8 cellular contexts compared by ENCODE assay signal in the genomic region with DNA sequence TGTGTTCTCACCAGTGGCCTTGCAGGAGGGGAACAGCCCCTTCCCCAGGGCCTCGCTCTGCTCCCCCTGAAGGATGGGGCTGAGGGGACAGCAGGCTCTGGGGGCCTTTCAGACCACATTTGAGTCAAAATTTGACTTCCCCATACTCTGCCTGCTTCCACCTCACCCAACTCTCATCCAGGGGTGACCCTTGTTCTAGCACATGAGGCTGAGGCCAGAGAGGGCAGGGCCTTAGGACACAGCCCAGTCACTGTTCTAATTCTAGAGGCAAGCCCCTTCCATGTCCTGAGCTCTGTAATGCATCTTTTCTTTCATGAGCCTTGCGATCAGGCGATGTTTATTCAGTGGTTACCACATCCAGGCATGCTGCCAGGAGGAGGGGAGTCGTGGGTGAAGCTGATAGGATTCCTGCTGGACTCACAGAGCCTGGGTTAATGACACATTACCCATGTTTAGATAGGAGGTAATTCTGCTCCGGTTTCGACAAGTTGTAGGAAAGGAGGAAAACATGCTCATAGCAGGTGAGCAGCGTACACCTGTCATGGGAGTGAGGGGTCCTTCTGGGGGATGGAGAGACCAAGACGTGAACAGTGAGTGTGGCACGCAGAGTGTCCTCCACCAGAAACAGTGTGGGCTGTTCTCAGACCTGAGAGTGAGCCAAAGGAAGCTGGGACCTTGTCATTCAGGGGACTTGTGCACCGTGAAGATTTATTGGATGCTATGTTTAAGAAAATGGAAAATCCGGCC. TPM values are rescaled to one million over a fixed set of nuclear protein-coding genes. Genes with fewer than 3 reads are reported as not detected.
DNase-seq lines count a peak whose midpoint lies in the region; ATAC-seq, FAIRE-seq and TF ChIP-seq lines count a peak whose summit lies in the region.

No MANE protein-coding gene starts in this region.

- H3K4me3 ChIP-seq in A549 (0 out of 3 replicates have a peak overlapping the region, but pooled peaks have one; percentile 5), GM23338 (no peak overlapping the region), neutrophil (ENCODE audit: low read depth in 1 of 2, low read length in 1 of 2) (peak overlapping the region; percentile 59 to 87)

- H3K36me3 ChIP-seq in GM23338 (ENCODE audit: insufficient read depth) = peaks cover 20% of the 10 kb centered on the region
- H3K36me3 ChIP-seq in neutrophil = peaks cover 29% of the 10 kb centered on the region

- TF ChIP-seq CTCF in A549 (IDR thresholded peaks at IDR 0.05) (no peak), GM23338 (conservative IDR thresholded peaks at IDR 0.05; ENCODE audit: low read depth in 2 of 2) (no peak), neutrophil (IDR thresholded peaks at IDR 0.05) (no peak)

- no peaks in the 10 kb centered on the region for H3K9me2 ChIP-seq in GM23338 (ENCODE audit: insufficient read depth)

- H3K27ac ChIP-seq in A549 (peak overlapping the region; percentile 31 to 68; a peak in 5 of 6 replicates), GM23338 (ENCODE audit: low read depth) (peak overlapping the region; percentile 94), neutrophil (peak overlapping the region; percentile 93)

- TF ChIP-seq EP300 in A549 (IDR thresholded peaks at IDR 0.05) = no peak

- H3K4me3 Mint-ChIP-seq in GM23338 = no peak overlapping the region; the same call in 2 of the 3 replicates
- peak overlapping the region; percentile 30 for H3K4me3 Mint-ChIP-seq in activated T-helper 2 cell treated with anti-CD3 and anti-CD28 coated beads, Interferon-gamma antibody, Interleukin-2, Interleukin-4, amounts not matched to agents 10 μg/mL and 5 μg/mL and 100 μg/mL, durations not matched to agents 14 hours and 24 hours and 36 hours (ENCODE audit: low read depth)

- peaks cover 56% of the 10 kb centered on the region for H3K36me3 Mint-ChIP-seq in GM23338 (ENCODE audit: low read depth)
- H3K36me3 Mint-ChIP-seq in activated T-helper 2 cell treated with anti-CD3 and anti-CD28 coated beads, Interferon-gamma antibody, Interleukin-2, Interleukin-4, amounts not matched to agents 10 μg/mL and 5 μg/mL and 100 μg/mL, durations not matched to agents 14 hours and 24 hours and 36 hours (ENCODE audit: low read depth) = peaks cover 72% of the 10 kb centered on the region

- H3K79me2 ChIP-seq in GM23338 (replicated peaks; ENCODE audit: insufficient read depth) = peaks cover 21% of the 10 kb centered on the region

- peak; percentile 97 for FAIRE-seq in A549 (lab: Jason Lieb, UNC)

- no peak overlapping the region for H2AFZ ChIP-seq in GM23338

- peaks cover 46% of the 10 kb centered on the region for H3K27me3 Mint-ChIP-seq in GM23338 (ENCODE audit: insufficient read depth, low read depth, poor library complexity)
- H3K27me3 Mint-ChIP-seq in activated T-helper 2 cell treated with anti-CD3 and anti-CD28 coated beads, Interferon-gamma antibody, Interleukin-2, Interleukin-4, amounts not matched to agents 10 μg/mL and 5 μg/mL and 100 μg/mL, durations not matched to agents 14 hours and 24 hours and 36 hours (ENCODE audit: low read depth) = no peaks in the 10 kb centered on the region

- CTCF ChIA-PET in A549 (lab: Yijun Ruan, JAX) = interaction anchor here (0.8 to 1.8 kb wide), 6 partner anchors 11 to 92 kb away, joined by 3 to 7 read pairs (median 3); a partner anchor contains a TSS

- POLR2A ChIA-PET in A549 (lab: Yijun Ruan, JAX) = interaction anchor here (0.5 to 4.5 kb wide), 6 partner anchors 9 to 177 kb away, joined by 3 to 47 read pairs (median 9); a partner anchor contains a TSS

- peak; percentile 90 to 93 for DNase-seq in A549 (ENCODE audit: low read depth in 1 of 2, low spot score in 1 of 2)
- no peak for DNase-seq in GM23338 (ENCODE audit: low spot score)
- DNase-seq in NCI-H226 = peak; percentile 99
- DNase-seq in activated T-helper 2 cell treated with anti-CD3 and anti-CD28 coated beads, Interferon-gamma antibody, Interleukin-2, Interleukin-4, amounts not matched to agents 10 μg/mL and 5 μg/mL and 100 μg/mL, durations not matched to agents 14 hours and 24 hours and 36 hours (ENCODE audit: low spot score) = no peak
- peak; percentile 98 for DNase-seq in foreskin melanocyte
- no peak for DNase-seq in SKM-1 treated with dmso at 0.1 percent for 144 hours (lab: John Stamatoyannopoulos, UW; ENCODE audit: unreplicated experiment)

- peaks cover 6% of the 10 kb centered on the region; the same call in 1 of the 3 replicates for H3K9me3 Mint-ChIP-seq in GM23338
- no peaks in the 10 kb centered on the region for H3K9me3 Mint-ChIP-seq in activated T-helper 2 cell treated with anti-CD3 and anti-CD28 coated beads, Interferon-gamma antibody, Interleukin-2, Interleukin-4, amounts not matched to agents 10 μg/mL and 5 μg/mL and 100 μg/mL, durations not matched to agents 14 hours and 24 hours and 36 hours

- H3K4me2 ChIP-seq in A549 = peak overlapping the region; percentile 93
- H3K4me2 ChIP-seq in GM23338 = no peak overlapping the region

- WGBS in A549 (ENCODE audit: missing lambda C conversion rate) = 39% methylated on average over 11 of the region's 11 CpGs

- no peaks in the 10 kb centered on the region for H3K9me3 ChIP-seq in A549
- H3K9me3 ChIP-seq in neutrophil = no peaks in the 10 kb centered on the region

- H3K27ac Mint-ChIP-seq in GM23338 = peak overlapping the region; percentile 70
- H3K27ac Mint-ChIP-seq in activated T-helper 2 cell treated with anti-CD3 and anti-CD28 coated beads, Interferon-gamma antibody, Interleukin-2, Interleukin-4, amounts not matched to agents 10 μg/mL and 5 μg/mL and 100 μg/mL, durations not matched to agents 14 hours and 24 hours and 36 hours = peak overlapping the region; percentile 71

- H3F3A ChIP-seq in GM23338 (replicated peaks; ENCODE audit: low read depth) = peaks cover 40% of the 10 kb centered on the region

- H3K4me1 Mint-ChIP-seq in GM23338 = peaks cover 31% of the 10 kb centered on the region
- peaks cover 60% of the 10 kb centered on the region for H3K4me1 Mint-ChIP-seq in activated T-helper 2 cell treated with anti-CD3 and anti-CD28 coated beads, Interferon-gamma antibody, Interleukin-2, Interleukin-4, amounts not matched to agents 10 μg/mL and 5 μg/mL and 100 μg/mL, durations not matched to agents 14 hours and 24 hours and 36 hours (ENCODE audit: low read depth)

- H3K27me3 ChIP-seq in GM23338 (ENCODE audit: insufficient read depth) (no peaks in the 10 kb centered on the region), neutrophil (no peaks in the 10 kb centered on the region)

- TF ChIP-seq RAD21 in A549 (conservative IDR thresholded peaks at IDR 0.05 in 1 of 2, IDR thresholded peaks at IDR 0.05 in 1 of 2) = no peak

- ATAC-seq in A549 = peak; percentile 60 to 74
- peak; percentile 7 for ATAC-seq in GM23338
- no peak for ATAC-seq in HG02642 (IDR thresholded peaks at IDR 0.05; ENCODE audit: poor library complexity, unreplicated experiment)

- peaks cover 31% of the 10 kb centered on the region for H4K20me1 ChIP-seq in GM23338 (replicated peaks; ENCODE audit: insufficient read depth)

- no peak for TF ChIP-seq POLR2A in A549 (IDR thresholded peaks at IDR 0.05; ENCODE audit: low read length)

- peaks cover 64% of the 10 kb centered on the region for H3K4me1 ChIP-seq in A549
- H3K4me1 ChIP-seq in GM23338 (ENCODE audit: insufficient read depth) = peaks cover 6% of the 10 kb centered on the region
- peaks cover 84 to 90% of the 10 kb centered on the region in 2 experiments for H3K4me1 ChIP-seq in neutrophil (ENCODE audit: control insufficient read depth in 1 of 2, insufficient read depth in 1 of 2, low read depth in 1 of 2, low read length in 1 of 2)

- intact Hi-C loops in activated T-helper 2 cell treated with anti-CD3 and anti-CD28 coated beads, Interferon-gamma antibody, Interleukin-2, Interleukin-4, amounts not matched to agents 10 μg/mL and 5 μg/mL and 100 μg/mL, durations not matched to agents 14 hours and 24 hours and 36 hours (cut with micrococcal nuclease) = loop anchor here (1.0 to 10.0 kb wide), 6 partner anchors 10 to 1045 kb away; a partner anchor contains a TSS

RNA-seq across cellular contexts. Expression of a gene that starts 9.3 kb away (rescaled TPM):
- polyA plus RNA-seq in A549 (2011; rRNA removed) = 1,440 and 1,504 TPM in 2 replicates
- polyA plus RNA-seq in A549 (2012; cell fraction: cytosol; rRNA removed) = 3,796 and 3,897 TPM in 2 replicates
- 2,499 and 2,687 TPM in 2 replicates for polyA plus RNA-seq in A549 (2012; cell fraction: nucleus; rRNA removed)
- polyA plus RNA-seq in A549 (2017; fragmentation: RNase III; extraction: RNeasy Plus Mini Kit Qiagen cat#74134 plus additional on column Dnase treatment) = 1,990 to 2,154 TPM (median 2,057 TPM) in 3 replicates
- polyA minus RNA-seq in A549 (2011; rRNA and poly(A)+ RNA removed) = 521 and 525 TPM in 2 replicates
- 1,754 and 2,101 TPM in 2 replicates for total RNA-seq in GM23338 (2014; rRNA removed; shearing (Covaris generic))
- polyA plus RNA-seq in GM23338 (2016; fragmentation: Nextera tagmentation; extraction: Ambion mirVana) = 1,060 and 1,149 TPM in 2 replicates
- 1,460 and 1,467 TPM in 2 replicates for total RNA-seq in activated T-helper 2 cell treated with anti-CD3 and anti-CD28 coated beads, Interferon-gamma antibody, Interleukin-2, Interleukin-4, amounts not matched to agents 10 μg/mL and 5 μg/mL and 100 μg/mL, durations not matched to agents 14 hours and 24 hours and 36 hours

RNA-seq across cellular contexts. Expression of a gene that starts 12.9 kb away (rescaled TPM):
- not detected in 2 replicates for polyA plus RNA-seq in A549 (2011; rRNA removed)
- polyA plus RNA-seq in A549 (2012; cell fraction: cytosol; rRNA removed) = not detected in 2 replicates
- not detected in 2 replicates for polyA plus RNA-seq in A549 (2012; cell fraction: nucleus; rRNA removed)
- polyA plus RNA-seq in A549 (2017; fragmentation: RNase III; extraction: RNeasy Plus Mini Kit Qiagen cat#74134 plus additional on column Dnase treatment) = not detected in 3 replicates
- not detected in 2 replicates for polyA minus RNA-seq in A549 (2011; rRNA and poly(A)+ RNA removed)
- total RNA-seq in GM23338 (2014; rRNA removed; shearing (Covaris generic)) = not detected in 2 replicates
- polyA plus RNA-seq in GM23338 (2016; fragmentation: Nextera tagmentation; extraction: Ambion mirVana) = not detected in 2 replicates
- total RNA-seq in activated T-helper 2 cell treated with anti-CD3 and anti-CD28 coated beads, Interferon-gamma antibody, Interleukin-2, Interleukin-4, amounts not matched to agents 10 μg/mL and 5 μg/mL and 100 μg/mL, durations not matched to agents 14 hours and 24 hours and 36 hours = 0.64 TPM in 1 of 2 replicates, not detected in the other

RNA-seq across cellular contexts. Expression of a gene that starts 18.8 kb away (rescaled TPM):
- 53.4 and 61.1 TPM in 2 replicates for polyA plus RNA-seq in A549 (2011; rRNA removed)
- polyA plus RNA-seq in A549 (2012; cell fraction: cytosol; rRNA removed) = 140 and 185 TPM in 2 replicates
- 146 and 170 TPM in 2 replicates for polyA plus RNA-seq in A549 (2012; cell fraction: nucleus; rRNA removed)
- polyA plus RNA-seq in A549 (2017; fragmentation: RNase III; extraction: RNeasy Plus Mini Kit Qiagen cat#74134 plus additional on column Dnase treatment) = 79.0 to 90.9 TPM (median 87.7 TPM) in 3 replicates
- 41.8 and 48.8 TPM in 2 replicates for polyA minus RNA-seq in A549 (2011; rRNA and poly(A)+ RNA removed)
- 51.2 and 53.4 TPM in 2 replicates for total RNA-seq in GM23338 (2014; rRNA removed; shearing (Covaris generic))
- polyA plus RNA-seq in GM23338 (2016; fragmentation: Nextera tagmentation; extraction: Ambion mirVana) = 33.0 and 36.6 TPM in 2 replicates
- 16.8 and 19.0 TPM in 2 replicates for total RNA-seq in activated T-helper 2 cell treated with anti-CD3 and anti-CD28 coated beads, Interferon-gamma antibody, Interleukin-2, Interleukin-4, amounts not matched to agents 10 μg/mL and 5 μg/mL and 100 μg/mL, durations not matched to agents 14 hours and 24 hours and 36 hours

RNA-seq across cellular contexts. Expression of a gene that starts 20.5 kb away (rescaled TPM):
- 42.1 and 52.4 TPM in 2 replicates for polyA plus RNA-seq in A549 (2011; rRNA removed)
- 81.6 and 121 TPM in 2 replicates for polyA plus RNA-seq in A549 (2012; cell fraction: cytosol; rRNA removed)
- polyA plus RNA-seq in A549 (2012; cell fraction: nucleus; rRNA removed) = 201 and 292 TPM in 2 replicates
- polyA plus RNA-seq in A549 (2017; fragmentation: RNase III; extraction: RNeasy Plus Mini Kit Qiagen cat#74134 plus additional on column Dnase treatment) = 129 to 142 TPM (median 133 TPM) in 3 replicates
- 29.0 and 46.8 TPM in 2 replicates for polyA minus RNA-seq in A549 (2011; rRNA and poly(A)+ RNA removed)
- 140 and 184 TPM in 2 replicates for total RNA-seq in GM23338 (2014; rRNA removed; shearing (Covaris generic))
- 73.5 and 77.8 TPM in 2 replicates for polyA plus RNA-seq in GM23338 (2016; fragmentation: Nextera tagmentation; extraction: Ambion mirVana)
- total RNA-seq in activated T-helper 2 cell treated with anti-CD3 and anti-CD28 coated beads, Interferon-gamma antibody, Interleukin-2, Interleukin-4, amounts not matched to agents 10 μg/mL and 5 μg/mL and 100 μg/mL, durations not matched to agents 14 hours and 24 hours and 36 hours = 311 and 318 TPM in 2 replicates

RNA-seq across cellular contexts. Expression of a gene that starts 32.7 kb away (rescaled TPM):
- not detected in 2 replicates for polyA plus RNA-seq in A549 (2011; rRNA removed)
- not detected in 2 replicates for polyA plus RNA-seq in A549 (2012; cell fraction: cytosol; rRNA removed)
- polyA plus RNA-seq in A549 (2012; cell fraction: nucleus; rRNA removed) = not detected in 2 replicates
- polyA plus RNA-seq in A549 (2017; fragmentation: RNase III; extraction: RNeasy Plus Mini Kit Qiagen cat#74134 plus additional on column Dnase treatment) = not detected in 3 replicates
- polyA minus RNA-seq in A549 (2011; rRNA and poly(A)+ RNA removed) = not detected in 2 replicates
- not detected in 2 replicates for total RNA-seq in GM23338 (2014; rRNA removed; shearing (Covaris generic))
- not detected in 2 replicates for polyA plus RNA-seq in GM23338 (2016; fragmentation: Nextera tagmentation; extraction: Ambion mirVana)
- total RNA-seq in activated T-helper 2 cell treated with anti-CD3 and anti-CD28 coated beads, Interferon-gamma antibody, Interleukin-2, Interleukin-4, amounts not matched to agents 10 μg/mL and 5 μg/mL and 100 μg/mL, durations not matched to agents 14 hours and 24 hours and 36 hours = not detected in 2 replicates

Comparison
In these comparisons a context has a peak if more than half of its experiments do, and no peak if none do; other contexts are left out.
1. DNase-seq: peak in A549 (2 of 2), NCI-H226 (single experiment) and foreskin melanocyte (single experiment); none in GM23338 (single experiment), activated T-helper 2 cell treated with anti-CD3 and anti-CD28 coated beads, Interferon-gamma antibody, Interleukin-2, Interleukin-4, amounts not matched to agents 10 μg/mL and 5 μg/mL and 100 μg/mL, durations not matched to agents 14 hours and 24 hours and 36 hours (single experiment) and SKM-1 treated with dmso at 0.1 percent for 144 hours (single experiment).
2. Peak in every context shown above with its lines, with median percentiles within 50 percentile points of each other: H3K27ac ChIP-seq.